ENCODE assay signal across 9 cellular contexts in genomic region chr7:25031007-25031406, GRCh38. TPM values are rescaled to one million over a fixed set of nuclear protein-coding genes. Genes with fewer than 3 reads are reported as not detected.
DNase-seq lines count a peak whose midpoint lies in the region; ATAC-seq and TF ChIP-seq lines count a peak whose summit lies in the region.
"Had no signal": no experiment of that assay in that cellular context is flagged by ENCODE, and none has a peak within 500 bp of the region (broad histone marks: within the 10 kb centered on the region; RNA-seq: fewer than 3 reads in every experiment).

No MANE protein-coding gene starts in this region.

- DNase-seq in activated naive CD4-positive, alpha-beta T cell treated with anti-CD3 and anti-CD28 coated beads, Interleukin-2, amount 10 ng/mL, durations not matched to agents 7 days and 5 days, result peak; percentile 32
- no peak for DNase-seq in activated naive CD4-positive, alpha-beta T cell treated with Interleukin-2 at 50 U/mL for 16 hours
- peak in 1 of 3 donors; percentile 5 for DNase-seq in mucosa of descending colon
- DNase-seq in NCI-H226, result no peak
- DNase-seq in DMS79 (lab: John Stamatoyannopoulos, UW), result no peak
- DNase-seq in DMS 273 treated with DMSO at 0.1 percent for 48 hours (lab: John Stamatoyannopoulos, UW), result no peak
- DNase-seq: occipital lobe had no signal

- intact Hi-C loops in mucosa of descending colon (cut with DNase I, micrococcal nuclease), result no loop called here

- H3K36me3 ChIP-seq in mucosa of descending colon (ENCODE audit: low read depth), result no peaks in the 10 kb centered on the region

- peak overlapping the region; percentile 5 for H3K27ac Mint-ChIP-seq in activated naive CD4-positive, alpha-beta T cell treated with anti-CD3 and anti-CD28 coated beads, Interleukin-2, amount 10 ng/mL, durations not matched to agents 7 days and 5 days

- H3K36me3 Mint-ChIP-seq in activated naive CD4-positive, alpha-beta T cell treated with anti-CD3 and anti-CD28 coated beads, Interleukin-2, amount 10 ng/mL, durations not matched to agents 7 days and 5 days, result peaks cover 1% of the 10 kb centered on the region

- H3K9me3 ChIP-seq in mucosa of descending colon, result no peaks in the 10 kb centered on the region

- CTCF ChIA-PET in activated naive CD4-positive, alpha-beta T cell treated with anti-CD3 and anti-CD28 coated beads, Interleukin-2, amount 10 ng/mL, durations not matched to agents 7 days and 5 days (lab: Charles Lee), result interaction anchor here (0.8 to 1.1 kb wide), 2 partner anchors 24 to 32 kb away, joined by 3 read pairs; no protein-coding TSS in a partner anchor

- peaks cover 3% of the 10 kb centered on the region for H3K9me3 Mint-ChIP-seq in activated naive CD4-positive, alpha-beta T cell treated with anti-CD3 and anti-CD28 coated beads, Interleukin-2, amount 10 ng/mL, durations not matched to agents 7 days and 5 days

- peaks cover 11% of the 10 kb centered on the region for H3K27me3 Mint-ChIP-seq in activated naive CD4-positive, alpha-beta T cell treated with anti-CD3 and anti-CD28 coated beads, Interleukin-2, amount 10 ng/mL, durations not matched to agents 7 days and 5 days

- H3K4me1 Mint-ChIP-seq in activated naive CD4-positive, alpha-beta T cell treated with anti-CD3 and anti-CD28 coated beads, Interleukin-2, amount 10 ng/mL, durations not matched to agents 7 days and 5 days, result peaks cover 48% of the 10 kb centered on the region

- no peak overlapping the region for H3K4me3 Mint-ChIP-seq in activated naive CD4-positive, alpha-beta T cell treated with anti-CD3 and anti-CD28 coated beads, Interleukin-2, amount 10 ng/mL, durations not matched to agents 7 days and 5 days

- ATAC-seq in GM21786 (IDR thresholded peaks at IDR 0.05; ENCODE audit: unreplicated experiment) (peak; percentile 94), HG03442 (IDR thresholded peaks at IDR 0.05; ENCODE audit: unreplicated experiment) (peak; percentile 69), mucosa of descending colon (peak; percentile 44)

- H3K4me3 ChIP-seq in mucosa of descending colon, result no peak overlapping the region

- no peaks in the 10 kb centered on the region for H3K4me1 ChIP-seq in mucosa of descending colon (ENCODE audit: low read depth)

- no peak for TF ChIP-seq CTCF in mucosa of descending colon (IDR thresholded peaks at IDR 0.05)

RNA-seq across cellular contexts. Expression of gene OSBPL3, which starts 51.0 kb away (rescaled TPM):
- total RNA-seq in mucosa of descending colon, result 10 to 100 TPM in 2 of 3 donors, 1 to 10 TPM in 1; 9.0 to 15.4 (median 10.6) TPM

Comparison
In these comparisons a context has a peak if more than half of its experiments do, and no peak if none do; other contexts are left out.
1. ATAC-seq: peak in every context shown above with its lines; median percentile 94 in GM21786; 69 in HG03442; 44 in mucosa of descending colon.